2 cellular contexts compared by ENCODE assay signal in the genomic region with DNA sequence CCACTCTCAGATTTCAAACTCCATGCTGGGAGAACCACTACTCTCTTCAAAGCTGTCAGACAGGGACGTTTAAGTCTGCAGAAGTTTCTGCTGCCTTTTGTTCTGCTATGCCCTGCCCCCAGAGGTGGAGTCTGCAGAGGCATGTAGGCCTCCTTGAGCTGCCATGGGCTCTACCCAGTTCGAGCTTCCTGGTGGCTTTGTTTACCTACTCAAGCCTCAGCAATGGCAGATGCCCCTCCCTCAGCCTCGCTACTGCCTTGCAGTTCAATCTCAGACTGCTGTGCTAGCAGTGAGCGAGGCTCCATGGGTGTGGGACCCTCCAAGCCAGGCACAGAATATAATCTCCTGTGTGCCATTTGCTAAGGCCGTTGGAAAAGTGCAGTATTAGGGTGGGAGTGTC. TPM values are rescaled to one million over a fixed set of nuclear protein-coding genes. Genes with fewer than 3 reads are reported as not detected.
"Had no signal": no experiment of that assay in that cellular context is flagged by ENCODE, and none has a peak within 500 bp of the region (broad histone marks: within the 10 kb centered on the region; RNA-seq: fewer than 3 reads in every experiment).

No MANE protein-coding gene starts in this region.

RNA-seq across cellular contexts. Expression of a gene that starts 51.4 kb away (rescaled TPM):
- total RNA-seq: MCF 10A, OCI-LY7 had no signal
